8 cellular contexts compared by ENCODE assay signal in genomic region chr7:141738592-141739013, GRCh38. TPM values are rescaled to one million over a fixed set of nuclear protein-coding genes. Genes with fewer than 3 reads are reported as not detected.
DNase-seq lines count a peak whose midpoint lies in the region; ATAC-seq, FAIRE-seq and TF ChIP-seq lines count a peak whose summit lies in the region.

No MANE protein-coding gene starts in this region.

- no peak for ATAC-seq in GM21423 (IDR thresholded peaks at IDR 0.05; ENCODE audit: unreplicated experiment)

- H3K4me1 ChIP-seq in OCI-LY7 (ENCODE audit: insufficient read depth, low read length, poor library complexity, severe bottlenecking): peaks cover 28% of the 10 kb centered on the region
- H3K4me1 ChIP-seq in prostate gland (replicated peaks): peaks cover 9% of the 10 kb centered on the region

- no peak for FAIRE-seq in GM12891 (lab: Jason Lieb, UNC)

- peak; percentile 32 for TF ChIP-seq CTCF in GM10248 (IDR thresholded peaks at IDR 0.05; ENCODE audit: control extremely low read depth, extremely low read depth, low read depth, missing control alignments)
- no peak for TF ChIP-seq CTCF in OCI-LY7 (conservative IDR thresholded peaks at IDR 0.05; ENCODE audit: low read length)
- TF ChIP-seq CTCF in prostate gland (IDR thresholded peaks at IDR 0.05): no peak

- no peaks in the 10 kb centered on the region for H3K9me3 ChIP-seq in OCI-LY7 (ENCODE audit: low read length)
- H3K9me3 ChIP-seq in prostate gland: no peaks in the 10 kb centered on the region

- H3K79me2 ChIP-seq in OCI-LY7 (ENCODE audit: insufficient read depth, low read depth, low read length): peaks cover 35% of the 10 kb centered on the region

- H2AFZ ChIP-seq in OCI-LY7 (ENCODE audit: low read length): peak overlapping the region; percentile 42; the same call in 1 of the 2 replicates

- no peak for DNase-seq in GM10248 (ENCODE audit: extremely low spot score)
- DNase-seq in OCI-LY7 (ENCODE audit: low spot score): no peak
- DNase-seq in epithelial cell of prostate (ENCODE audit: low read depth, low spot score): no peak
- no peak for DNase-seq in prostate gland (ENCODE audit: low spot score)
- no peak for DNase-seq in DMS 273 (lab: John Stamatoyannopoulos, UW; ENCODE audit: unreplicated experiment)
- no peak for DNase-seq in dedifferentiated amniotic fluid mesenchymal stem cell (ENCODE audit: extremely low spot score)
- no peak for DNase-seq in GM12891 (ENCODE audit: insufficient read length, low spot score)

- POLR2A ChIA-PET in GM10248 (lab: Yijun Ruan, JAX) (no interaction called here), OCI-LY7 (lab: Charles Lee) (interaction anchor here (0.7 to 1.8 kb wide), 6 partner anchors 12 to 1561 kb away, joined by 3 to 5 read pairs (median 3); partner anchors contain the start of gene AGK)

- intact Hi-C loops in OCI-LY7 (cut with micrococcal nuclease; ENCODE audit: unreplicated experiment) (loop anchor here (1.0 to 5.0 kb wide), 7 partner anchors 36 to 1549 kb away; partner anchors contain the start of genes AGK, BRAF, CASP2 and DENND11), prostate gland (cut with DNase I) (no loop called here)

- TSS peak; percentile 86 for BruUV-seq in OCI-LY7 (replicated peaks; lab: Mats Ljungman, UMichigan)

- CTCF ChIA-PET in GM10248 (lab: Yijun Ruan, JAX) (interaction anchor here (0.6 to 3.0 kb wide), 21 partner anchors 11 to 1261 kb away, joined by 3 to 29 read pairs (median 6); no protein-coding TSS in a partner anchor), OCI-LY7 (lab: Charles Lee; ENCODE audit: unreplicated experiment) (no interaction called here)

- H3K9me2 ChIP-seq in OCI-LY7 (ENCODE audit: insufficient read depth, low read length): no peaks in the 10 kb centered on the region

- no peaks in the 10 kb centered on the region for H3K27me3 ChIP-seq in prostate gland (replicated peaks; ENCODE audit: insufficient read depth)

- H4K20me1 ChIP-seq in OCI-LY7 (ENCODE audit: insufficient read depth, low read length): peaks cover 6% of the 10 kb centered on the region; the same call in 1 of the 2 replicates

- TF ChIP-seq POLR2A in prostate gland (IDR thresholded peaks at IDR 0.05) (no peak), GM12891 (IDR thresholded peaks at IDR 0.05; ENCODE audit: low read depth, low read length) (no peak)

- H3K4me2 ChIP-seq in OCI-LY7 (ENCODE audit: low read length): peak overlapping the region; percentile 87

- H3K36me3 ChIP-seq in OCI-LY7 (ENCODE audit: insufficient read depth, low read length) (peaks cover 46% of the 10 kb centered on the region), prostate gland (peaks cover 0 to 5% of the 10 kb centered on the region in 2 donors)

- whole genome bisulfite sequencing in prostate gland: 1% methylated on average over 6 of the region's 6 CpGs

- peak overlapping the region; percentile 79 for H3K4me3 ChIP-seq in OCI-LY7 (ENCODE audit: low read depth, low read length, poor library complexity, severe bottlenecking)
- peak overlapping the region; percentile 63 to 74 for H3K4me3 ChIP-seq in prostate gland

- H3K27ac ChIP-seq in OCI-LY7 (ENCODE audit: low read depth, low read length, poor library complexity, severe bottlenecking) (peak overlapping the region; percentile 73), epithelial cell of prostate (peak overlapping the region; percentile 79), prostate gland (peak overlapping the region; percentile 78 to 84)

TF ChIP-seq in GM12891, 5 proteins besides CTCF, POLR2A, EP300 and RAD21:
- TF ChIP-seq POU2F2 (IDR thresholded peaks at IDR 0.05; ENCODE audit: low read depth, low read length): no peak
- no peak for TF ChIP-seq POLR2AphosphoS5 (IDR thresholded peaks at IDR 0.05; ENCODE audit: low read depth, low read length)
- TF ChIP-seq TAF1 (IDR thresholded peaks at IDR 0.05; ENCODE audit: low read depth, low read length): no peak
- TF ChIP-seq SPI1 (IDR thresholded peaks at IDR 0.05; ENCODE audit: low read depth, low read length): no peak
- no peak for TF ChIP-seq PAX5 (IDR thresholded peaks at IDR 0.05; ENCODE audit: insufficient read depth, low read length, severe bottlenecking)

RNA-seq across cellular contexts. Expression of gene SSBP1, which starts 0.4 kb away (rescaled TPM):
- 177 and 235 TPM in 2 replicates for total RNA-seq in OCI-LY7 (2014; rRNA removed; shearing (Covaris generic))
- total RNA-seq in OCI-LY7 (2022) (157 and 178 TPM in 2 replicates), prostate gland (100 to 1,000 TPM; 109 to 115 TPM)
- 295 TPM for polyA plus RNA-seq in GM12891 (2012; ENCODE audit: low read depth, missing spikeins)

RNA-seq across cellular contexts. Expression of gene TAS2R3, which starts 25.3 kb away (rescaled TPM):
- total RNA-seq in OCI-LY7 (2014; rRNA removed; shearing (Covaris generic)): 2.5 and 3.8 TPM in 2 replicates
- total RNA-seq in OCI-LY7 (2022) (1.5 and 2.4 TPM in 2 replicates), prostate gland (1 to 10 TPM; 1.1 to 5.2 TPM)
- not detected for polyA plus RNA-seq in GM12891 (2012; ENCODE audit: low read depth, missing spikeins)

RNA-seq across cellular contexts. Expression of gene WEE2, which starts 30.4 kb away (rescaled TPM):
- total RNA-seq in OCI-LY7 (2014; rRNA removed; shearing (Covaris generic)): not detected in 2 replicates
- total RNA-seq in OCI-LY7 (2022): not detected in 2 replicates
- not detected for total RNA-seq in prostate gland
- 0.05 TPM for polyA plus RNA-seq in GM12891 (2012; ENCODE audit: low read depth, missing spikeins)

RNA-seq across cellular contexts. Expression of gene DENND11, which starts 36.6 kb away (rescaled TPM):
- 3.8 and 4.9 TPM in 2 replicates for total RNA-seq in OCI-LY7 (2014; rRNA removed; shearing (Covaris generic))
- total RNA-seq in OCI-LY7 (2022) (9.7 and 9.9 TPM in 2 replicates), prostate gland (10 to 100 TPM; 18.1 to 18.9 TPM)
- polyA plus RNA-seq in GM12891 (2012; ENCODE audit: low read depth, missing spikeins): 18.2 TPM

RNA-seq across cellular contexts. Expression of gene TAS2R4, which starts 37.9 kb away (rescaled TPM):
- 1.6 and 2.4 TPM in 2 replicates for total RNA-seq in OCI-LY7 (2014; rRNA removed; shearing (Covaris generic))
- total RNA-seq in OCI-LY7 (2022) (1.2 and 1.8 TPM in 2 replicates), prostate gland (1 to 10 TPM in 1 of 2 donors, under 1 TPM in 1; 0.87 to 2.2 TPM)
- 0.05 TPM for polyA plus RNA-seq in GM12891 (2012; ENCODE audit: low read depth, missing spikeins)
